Comparison of ENCODE assay signal across 22 cellular contexts in genomic region chr7:112584290-112584689, GRCh38.
"Had no signal": no experiment of that assay in that cellular context is flagged by ENCODE, and none has a peak within 500 bp of the region (broad histone marks: within the 10 kb centered on the region; RNA-seq: fewer than 3 reads in every experiment).

No MANE protein-coding gene starts in this region.

- H3K9me3 ChIP-seq: prostate gland, right atrium auricular region, thyroid gland had no signal

- ATAC-seq: activated CD8-positive, alpha-beta memory T cell treated with anti-CD3 and anti-CD28 coated beads, Interleukin-2, amount 10 ng/mL, durations not matched to agents 7 days and 5 days; effector memory CD8-positive, alpha-beta T cell; left lobe of liver had no signal

- H3K27ac ChIP-seq: prostate gland, right atrium auricular region, thyroid gland had no signal

- H3K36me3 ChIP-seq: prostate gland, right atrium auricular region, thyroid gland had no signal

- H3K4me3 ChIP-seq: lung, prostate gland, right atrium auricular region, thyroid gland had no signal

- H3K27me3 ChIP-seq: right atrium auricular region, thyroid gland had no signal

- H3K36me3 Mint-ChIP-seq: activated CD8-positive, alpha-beta memory T cell treated with anti-CD3 and anti-CD28 coated beads, Interleukin-2, amount 10 ng/mL, durations not matched to agents 7 days and 5 days; activated naive CD8-positive, alpha-beta T cell treated with anti-CD3 and anti-CD28 coated beads for 36 hours had no signal

- H3K4me3 Mint-ChIP-seq: activated CD4-positive, alpha-beta memory T cell treated with anti-CD3 and anti-CD28 coated beads, Interleukin-2, amount 10 ng/mL, durations not matched to agents 7 days and 5 days; activated CD8-positive, alpha-beta memory T cell treated with anti-CD3 and anti-CD28 coated beads, Interleukin-2, amount 10 ng/mL, durations not matched to agents 7 days and 5 days; activated naive CD8-positive, alpha-beta T cell treated with anti-CD3 and anti-CD28 coated beads for 36 hours; effector memory CD8-positive, alpha-beta T cell; nephron progenitor cell had no signal

- H3K4me1 Mint-ChIP-seq: activated CD4-positive, alpha-beta memory T cell treated with anti-CD3 and anti-CD28 coated beads, Interleukin-2, amount 10 ng/mL, durations not matched to agents 7 days and 5 days; activated CD8-positive, alpha-beta memory T cell treated with anti-CD3 and anti-CD28 coated beads, Interleukin-2, amount 10 ng/mL, durations not matched to agents 7 days and 5 days; activated naive CD8-positive, alpha-beta T cell treated with anti-CD3 and anti-CD28 coated beads for 36 hours had no signal

- DNase-seq: activated CD4-positive, alpha-beta memory T cell treated with anti-CD3 and anti-CD28 coated beads, Interleukin-2, amount 10 ng/mL, durations not matched to agents 7 days and 5 days; activated CD4-positive, alpha-beta T cell treated with anti-CD3 and anti-CD28 coated beads for 48 hours; activated CD4-positive, CD25-positive, alpha-beta regulatory T cell; activated CD8-positive, alpha-beta memory T cell treated with anti-CD3 and anti-CD28 coated beads, Interleukin-2, amount 10 ng/mL, durations not matched to agents 7 days and 5 days; activated naive CD4-positive, alpha-beta T cell; activated naive CD8-positive, alpha-beta T cell treated with anti-CD3 and anti-CD28 coated beads for 36 hours; amniotic stem cell; dermis blood vessel endothelial cell; effector memory CD8-positive, alpha-beta T cell; erythroblast; head of caudate nucleus; kidney; midbrain; nephron progenitor cell; stimulated activated CD4-positive, alpha-beta T cell treated with anti-CD3 and anti-CD28 coated beads, Interleukin-2, amount 100 ng/mL, for 24 hours; stimulated activated naive CD4-positive, alpha-beta T cell treated with Interleukin-2 at 50 U/mL for 16 hours; T-helper 9 cell; thyroid gland had no signal

- H3K27ac Mint-ChIP-seq: activated CD4-positive, alpha-beta memory T cell treated with anti-CD3 and anti-CD28 coated beads, Interleukin-2, amount 10 ng/mL, durations not matched to agents 7 days and 5 days; activated CD8-positive, alpha-beta memory T cell treated with anti-CD3 and anti-CD28 coated beads, Interleukin-2, amount 10 ng/mL, durations not matched to agents 7 days and 5 days; activated naive CD8-positive, alpha-beta T cell treated with anti-CD3 and anti-CD28 coated beads for 36 hours; effector memory CD8-positive, alpha-beta T cell; nephron progenitor cell had no signal

- H3K4me1 ChIP-seq: prostate gland, right atrium auricular region, thyroid gland had no signal

- H3K9me3 Mint-ChIP-seq: activated CD4-positive, alpha-beta memory T cell treated with anti-CD3 and anti-CD28 coated beads, Interleukin-2, amount 10 ng/mL, durations not matched to agents 7 days and 5 days; activated naive CD8-positive, alpha-beta T cell treated with anti-CD3 and anti-CD28 coated beads for 36 hours; effector memory CD8-positive, alpha-beta T cell had no signal
